In genomic region chr7:45940237-45940781, GRCh38 we compare ENCODE assay signal across 14 cellular contexts. TPM values are rescaled to one million over a fixed set of nuclear protein-coding genes. Genes with fewer than 3 reads are reported as not detected.
DNase-seq lines count a peak whose midpoint lies in the region; ATAC-seq, FAIRE-seq and TF ChIP-seq lines count a peak whose summit lies in the region.
"Not testable (repeated sequence)": the region's sequence is repeated elsewhere in the genome, so short reads cannot be mapped to it uniquely, and the experiment has no call there.
"Had no signal": no experiment of that assay in that cellular context is flagged by ENCODE, and none has a peak within 500 bp of the region (broad histone marks: within the 10 kb centered on the region; RNA-seq: fewer than 3 reads in every experiment).

No MANE protein-coding gene starts in this region.

- TF ChIP-seq CTCF in activated CD8-positive, alpha-beta T cell treated with anti-CD3 and anti-CD28 coated beads for 36 hours (IDR thresholded peaks at IDR 0.05); bronchial epithelial cell (IDR thresholded peaks at IDR 0.05; ENCODE audit: insufficient read depth, low read length, severe bottlenecking): not testable (repeated sequence)

- not testable (repeated sequence) for H3K36me3 ChIP-seq in BLaER1; bronchial epithelial cell (ENCODE audit: control insufficient read depth, insufficient read depth, low read length)

- not testable (repeated sequence) for H4K20me1 ChIP-seq in BLaER1

- H3K4me1 ChIP-seq in BLaER1: not testable (repeated sequence)

- H3K36me3 Mint-ChIP-seq in IgD-negative memory B cell; T-helper 17 cell (ENCODE audit: low read depth); activated CD8-positive, alpha-beta T cell treated with anti-CD3 and anti-CD28 coated beads for 36 hours (ENCODE audit: low read depth); activated naive CD4-positive, alpha-beta T cell treated with anti-CD3 and anti-CD28 coated beads for 36 hours (ENCODE audit: low read depth); naive thymus-derived CD8-positive, alpha-beta T cell: not testable (repeated sequence)

- not testable (repeated sequence) for H3K4me1 Mint-ChIP-seq in IgD-negative memory B cell, T-helper 17 cell
- H3K4me1 Mint-ChIP-seq in activated CD8-positive, alpha-beta T cell treated with anti-CD3 and anti-CD28 coated beads for 36 hours (ENCODE audit: low read depth): peaks cover 13% of the 10 kb centered on the region
- peaks cover 15% of the 10 kb centered on the region for H3K4me1 Mint-ChIP-seq in activated naive CD4-positive, alpha-beta T cell treated with anti-CD3 and anti-CD28 coated beads for 36 hours (ENCODE audit: low read depth)
- H3K4me1 Mint-ChIP-seq in naive thymus-derived CD8-positive, alpha-beta T cell: peaks cover 10 to 44% (median 19%) of the 10 kb centered on the region in 4 donors

- peak; percentile 71 for ATAC-seq in T-helper 17 cell
- ATAC-seq in activated CD8-positive, alpha-beta T cell treated with anti-CD3 and anti-CD28 coated beads for 36 hours: not testable (repeated sequence)
- peak; percentile 72 to 76 for ATAC-seq in naive thymus-derived CD8-positive, alpha-beta T cell

- H3K27me3 Mint-ChIP-seq in IgD-negative memory B cell: peaks cover 11% of the 10 kb centered on the region
- not testable (repeated sequence) for H3K27me3 Mint-ChIP-seq in T-helper 17 cell; activated CD8-positive, alpha-beta T cell treated with anti-CD3 and anti-CD28 coated beads for 36 hours; activated naive CD4-positive, alpha-beta T cell treated with anti-CD3 and anti-CD28 coated beads for 36 hours (ENCODE audit: low read depth)
- peaks cover 6 to 11% (median 9%) of the 10 kb centered on the region in 5 donors for H3K27me3 Mint-ChIP-seq in naive thymus-derived CD8-positive, alpha-beta T cell

- CTCF ChIA-PET in activated CD8-positive, alpha-beta T cell treated with anti-CD3 and anti-CD28 coated beads for 36 hours (lab: Charles Lee): interaction anchor here (2.0 kb wide), 1 partner anchor 17 kb away, joined by 12 read pairs; no protein-coding TSS in a partner anchor
- CTCF ChIA-PET in activated naive CD4-positive, alpha-beta T cell treated with anti-CD3 and anti-CD28 coated beads for 36 hours (lab: Charles Lee): interaction anchor here (1.9 kb wide), 1 partner anchor 18 kb away, joined by 4 read pairs; the partner anchor contains the start of gene IGFBP3

- H3K9me3 ChIP-seq in BLaER1; T-helper 17 cell (ENCODE audit: control insufficient read depth, low read length, poor library complexity, severe bottlenecking): not testable (repeated sequence)

- not testable (repeated sequence) for H3K9me3 Mint-ChIP-seq in IgD-negative memory B cell; activated CD8-positive, alpha-beta T cell treated with anti-CD3 and anti-CD28 coated beads for 36 hours; activated naive CD4-positive, alpha-beta T cell treated with anti-CD3 and anti-CD28 coated beads for 36 hours; naive thymus-derived CD8-positive, alpha-beta T cell

- not testable (repeated sequence) for H3K27ac ChIP-seq in BLaER1

- peak overlapping the region; percentile 13; the same call in 1 of the 2 replicates for H3K4me3 ChIP-seq in BLaER1
- H3K4me3 ChIP-seq in bronchial epithelial cell (ENCODE audit: low read depth, low read length): not testable (repeated sequence)

- DNase-seq in T-helper 17 cell: peak in 1 of 3 donors; percentile 10
- peak; percentile 68 for DNase-seq in activated CD8-positive, alpha-beta T cell treated with anti-CD3 and anti-CD28 coated beads for 36 hours
- DNase-seq in activated naive CD4-positive, alpha-beta T cell treated with anti-CD3 and anti-CD28 coated beads for 36 hours: peak; percentile 69
- not testable (repeated sequence) for DNase-seq in bronchial epithelial cell (ENCODE audit: low read depth)
- peak in 7 of 10 donors; percentile 19 to 74 (median 47) for DNase-seq in naive thymus-derived CD8-positive, alpha-beta T cell
- DNase-seq in stimulated activated CD8-positive, alpha-beta memory T cell treated with anti-CD3 and anti-CD28 coated beads, Interleukin-4, amount 100 ng/mL, for 48 hours: peak; percentile 33

- H3K27me3 ChIP-seq in BLaER1; bronchial epithelial cell (ENCODE audit: control insufficient read depth, insufficient read depth, low read length): not testable (repeated sequence)

- H3K27ac Mint-ChIP-seq in IgD-negative memory B cell: peak overlapping the region in 1 of 3 donors; percentile 18
- H3K27ac Mint-ChIP-seq in T-helper 17 cell: not testable (repeated sequence)
- peak overlapping the region; percentile 84 for H3K27ac Mint-ChIP-seq in activated CD8-positive, alpha-beta T cell treated with anti-CD3 and anti-CD28 coated beads for 36 hours
- H3K27ac Mint-ChIP-seq in activated naive CD4-positive, alpha-beta T cell treated with anti-CD3 and anti-CD28 coated beads for 36 hours: peak overlapping the region; percentile 68
- H3K27ac Mint-ChIP-seq in naive thymus-derived CD8-positive, alpha-beta T cell: peak overlapping the region; percentile 81 to 95 (median 89)

- H3K9ac ChIP-seq in BLaER1: not testable (repeated sequence)

- POLR2A ChIA-PET in activated CD8-positive, alpha-beta T cell treated with anti-CD3 and anti-CD28 coated beads for 36 hours (lab: Charles Lee): interaction anchor here (0.6 kb wide), 1 partner anchor 660 kb away, joined by 3 read pairs; no protein-coding TSS in a partner anchor
- POLR2A ChIA-PET in naive thymus-derived CD8-positive, alpha-beta T cell (lab: Charles Lee): interaction anchor here (1.4 kb wide), 1 partner anchor 18 kb away, joined by 11 read pairs; the partner anchor contains the start of gene IGFBP3

- H3K4me2 ChIP-seq in BLaER1: peak overlapping the region; percentile 49

- H3K4me3 Mint-ChIP-seq in IgD-negative memory B cell (peak overlapping the region; percentile 18 to 83 (median 78)), T-helper 17 cell (peak overlapping the region; percentile 81)
- H3K4me3 Mint-ChIP-seq in activated CD8-positive, alpha-beta T cell treated with anti-CD3 and anti-CD28 coated beads for 36 hours: peak overlapping the region; percentile 81
- H3K4me3 Mint-ChIP-seq in activated naive CD4-positive, alpha-beta T cell treated with anti-CD3 and anti-CD28 coated beads for 36 hours: peak overlapping the region; percentile 77
- peak overlapping the region; percentile 64 to 92 (median 86) for H3K4me3 Mint-ChIP-seq in naive thymus-derived CD8-positive, alpha-beta T cell

- FAIRE-seq in bronchial epithelial cell (lab: Jason Lieb, UNC): peak; percentile 52

- intact Hi-C loops in activated CD8-positive, alpha-beta T cell treated with anti-CD3 and anti-CD28 coated beads for 36 hours (cut with micrococcal nuclease): not testable (repeated sequence)
- intact Hi-C loops in activated naive CD4-positive, alpha-beta T cell treated with anti-CD3 and anti-CD28 coated beads for 36 hours (cut with micrococcal nuclease): loop anchor here (1.0 kb wide), 1 partner anchor 38 kb away; no protein-coding TSS in a partner anchor

RNA-seq across cellular contexts. Expression of gene IGFBP3, which starts 19.2 kb away (rescaled TPM):
- polyA plus RNA-seq in IgD-negative memory B cell: 0.33 TPM
- 10 to 100 TPM in 1 of 2 donors, 1 to 10 TPM in 1; 7.2 to 19.0 TPM for total RNA-seq in T-helper 17 cell
- total RNA-seq in activated CD8-positive, alpha-beta T cell treated with anti-CD3 and anti-CD28 coated beads for 36 hours: under 1 TPM in 1 of 2 experiments, not detected in 1; 0.25 TPM
- under 1 TPM in 1 of 2 experiments, not detected in 1; 0.17 TPM for total RNA-seq in activated naive CD4-positive, alpha-beta T cell treated with anti-CD3 and anti-CD28 coated beads for 36 hours
- total RNA-seq in bronchial epithelial cell: 7.8 and 12.1 TPM in 2 replicates
- 10 to 100 TPM; 10.4 to 11.5 TPM for total RNA-seq in naive thymus-derived CD8-positive, alpha-beta T cell
- polyA plus RNA-seq in naive thymus-derived CD8-positive, alpha-beta T cell: 10 to 100 TPM in 1 of 3 donors, 1 to 10 TPM in 2; 2.1 to 13.7 (median 2.4) TPM

RNA-seq across cellular contexts. Expression of gene IGFBP1, which starts 52.0 kb away (rescaled TPM):
- polyA plus RNA-seq in IgD-negative memory B cell: not detected
- not detected for total RNA-seq in T-helper 17 cell
- total RNA-seq in activated CD8-positive, alpha-beta T cell treated with anti-CD3 and anti-CD28 coated beads for 36 hours: not detected
- total RNA-seq in activated naive CD4-positive, alpha-beta T cell treated with anti-CD3 and anti-CD28 coated beads for 36 hours: not detected
- total RNA-seq in bronchial epithelial cell: under 0.01 and 0.13 TPM in 2 replicates
- total RNA-seq in naive thymus-derived CD8-positive, alpha-beta T cell: not detected
- not detected for polyA plus RNA-seq in naive thymus-derived CD8-positive, alpha-beta T cell
- total RNA-seq: frontal cortex, HFFc6, left lung, neural crest cell, SJSA1 had no signal
- polyA plus RNA-seq: esophagus had no signal
